ENCODE assay signal across 1 cellular context in the genomic region with DNA sequence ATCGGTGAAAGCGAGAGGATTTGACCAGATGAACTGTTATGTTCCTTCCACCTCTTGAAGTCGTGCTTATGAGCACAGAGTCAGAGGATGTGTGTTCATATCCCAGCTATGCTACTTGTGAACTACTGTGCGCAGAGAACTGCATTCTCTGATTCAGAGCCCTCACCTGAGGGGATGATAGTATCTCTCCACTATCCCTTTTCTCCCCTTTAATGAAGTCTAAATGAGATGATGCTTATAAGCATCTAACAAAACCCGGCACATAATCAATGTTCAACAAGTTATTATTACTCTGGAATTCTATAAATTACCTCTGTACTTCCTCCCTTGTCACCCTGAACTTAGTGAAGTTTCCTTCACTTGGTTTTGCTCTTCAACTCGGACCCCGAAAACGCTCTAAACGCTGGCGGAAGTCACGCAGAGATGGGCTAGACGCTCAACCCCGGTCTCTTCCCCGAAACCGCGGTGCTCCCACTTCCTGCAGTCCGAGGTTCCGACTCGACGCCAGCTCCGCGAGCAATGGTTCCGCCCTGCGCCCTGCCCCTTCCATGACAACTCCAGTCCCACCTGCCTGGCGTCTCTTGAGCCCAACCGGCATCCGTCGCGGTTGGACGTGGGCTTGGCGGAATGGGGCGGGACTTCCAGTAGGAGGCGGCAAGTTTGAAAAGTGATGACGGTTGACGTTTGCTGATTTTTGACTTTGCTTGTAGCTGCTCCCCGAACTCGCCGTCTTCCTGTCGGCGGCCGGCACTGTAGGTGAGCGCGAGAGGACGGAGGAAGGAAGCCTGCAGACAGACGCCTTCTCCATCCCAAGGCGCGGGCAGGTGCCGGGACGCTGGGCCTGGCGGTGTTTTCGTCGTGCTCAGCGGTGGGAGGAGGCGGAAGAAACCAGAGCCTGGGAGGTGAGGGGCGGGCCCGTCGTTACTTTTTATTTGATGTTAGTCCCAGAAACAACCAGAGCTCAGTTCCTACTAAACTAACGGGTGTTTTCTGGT.
TF ChIP-seq lines count a peak whose summit lies in the region.

Gene NUF2 (plus strand): TSS at position 644 of the 995 bp plus-strand sequence. CDS start 4,098 bp downstream, outside the sequence.

TF ChIP-seq in K562, 482 proteins besides CTCF, POLR2A, EP300 and RAD21 (continued from another document and continues in another):
- TF ChIP-seq CHAMP1 (IDR thresholded peaks at IDR 0.05) = peak; percentile 99
- TF ChIP-seq NCOR1 (IDR thresholded peaks at IDR 0.05) = peak; percentile 69; the same call in 1 of the 2 replicates
- TF ChIP-seq MTF1 (CRISPR knock-in tag; IDR thresholded peaks at IDR 0.05; ENCODE audit: borderline replicate concordance) = no peak
- TF ChIP-seq L3MBTL2 (IDR thresholded peaks at IDR 0.05) = peak; percentile 96
- TF ChIP-seq, protein P1, sequence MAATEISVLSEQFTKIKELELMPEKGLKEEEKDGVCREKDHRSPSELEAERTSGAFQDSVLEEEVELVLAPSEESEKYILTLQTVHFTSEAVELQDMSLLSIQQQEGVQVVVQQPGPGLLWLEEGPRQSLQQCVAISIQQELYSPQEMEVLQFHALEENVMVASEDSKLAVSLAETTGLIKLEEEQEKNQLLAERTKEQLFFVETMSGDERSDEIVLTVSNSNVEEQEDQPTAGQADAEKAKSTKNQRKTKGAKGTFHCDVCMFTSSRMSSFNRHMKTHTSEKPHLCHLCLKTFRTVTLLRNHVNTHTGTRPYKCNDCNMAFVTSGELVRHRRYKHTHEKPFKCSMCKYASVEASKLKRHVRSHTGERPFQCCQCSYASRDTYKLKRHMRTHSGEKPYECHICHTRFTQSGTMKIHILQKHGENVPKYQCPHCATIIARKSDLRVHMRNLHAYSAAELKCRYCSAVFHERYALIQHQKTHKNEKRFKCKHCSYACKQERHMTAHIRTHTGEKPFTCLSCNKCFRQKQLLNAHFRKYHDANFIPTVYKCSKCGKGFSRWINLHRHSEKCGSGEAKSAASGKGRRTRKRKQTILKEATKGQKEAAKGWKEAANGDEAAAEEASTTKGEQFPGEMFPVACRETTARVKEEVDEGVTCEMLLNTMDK (IDR thresholded peaks at IDR 0.05; ENCODE audit: borderline replicate concordance, insufficient read depth, low read depth, low read length, poor library complexity, severe bottlenecking) = no peak
- TF ChIP-seq POLR2H (tag; IDR thresholded peaks at IDR 0.05; ENCODE audit: low read depth) = peak; percentile 85
- TF ChIP-seq TAF7 (tag; IDR thresholded peaks at IDR 0.05) = peak; percentile 58
- peak; percentile 91 for TF ChIP-seq TCF7 (IDR thresholded peaks at IDR 0.05; ENCODE audit: borderline replicate concordance)
- TF ChIP-seq SRSF1 (IDR thresholded peaks at IDR 0.05; ENCODE audit: low read depth, low read length) = no peak
- TF ChIP-seq KDM1A (IDR thresholded peaks at IDR 0.05) = peak in 1 of 2 experiments; percentile 49; a peak in 2 of 4 replicates
- TF ChIP-seq, protein P2, sequence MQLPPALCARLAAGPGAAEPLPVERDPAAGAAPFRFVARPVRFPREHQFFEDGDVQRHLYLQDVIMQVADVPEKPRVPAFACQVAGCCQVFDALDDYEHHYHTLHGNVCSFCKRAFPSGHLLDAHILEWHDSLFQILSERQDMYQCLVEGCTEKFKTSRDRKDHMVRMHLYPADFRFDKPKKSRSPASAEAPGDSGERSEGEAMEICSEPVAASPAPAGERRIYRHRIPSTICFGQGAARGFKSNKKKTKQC (CRISPR knock-in tag; IDR thresholded peaks at IDR 0.05) = peak; percentile 85; the same call in 1 of the 2 replicates
- peak; percentile 80 for TF ChIP-seq ZBTB12 (CRISPR knock-in tag; IDR thresholded peaks at IDR 0.05)
- no peak for TF ChIP-seq HDAC6 (IDR thresholded peaks at IDR 0.05; ENCODE audit: low read depth, low read length)
- TF ChIP-seq ZNF282 (CRISPR knock-in tag; IDR thresholded peaks at IDR 0.05) = no peak
- TF ChIP-seq, protein P3, sequence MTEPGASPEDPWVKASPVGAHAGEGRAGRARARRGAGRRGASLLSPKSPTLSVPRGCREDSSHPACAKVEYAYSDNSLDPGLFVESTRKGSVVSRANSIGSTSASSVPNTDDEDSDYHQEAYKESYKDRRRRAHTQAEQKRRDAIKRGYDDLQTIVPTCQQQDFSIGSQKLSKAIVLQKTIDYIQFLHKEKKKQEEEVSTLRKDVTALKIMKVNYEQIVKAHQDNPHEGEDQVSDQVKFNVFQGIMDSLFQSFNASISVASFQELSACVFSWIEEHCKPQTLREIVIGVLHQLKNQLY (CRISPR knock-in tag; conservative IDR thresholded peaks at IDR 0.05) = peak; percentile 59 to 80; a peak in 2 of 4 replicates
- TF ChIP-seq ZNF766 (CRISPR knock-in tag; conservative IDR thresholded peaks at IDR 0.05) = peak; percentile 88
- no peak for TF ChIP-seq SAFB2 (IDR thresholded peaks at IDR 0.05; ENCODE audit: borderline replicate concordance, low read depth, low read length, severe bottlenecking)
- TF ChIP-seq ZNF699 (CRISPR knock-in tag; IDR thresholded peaks at IDR 0.05; ENCODE audit: insufficient replicate concordance) = no peak
- peak; percentile 96 for TF ChIP-seq ATF7 (IDR thresholded peaks at IDR 0.05)
- TF ChIP-seq FOXK1 (CRISPR knock-in tag; IDR thresholded peaks at IDR 0.05; ENCODE audit: borderline replicate concordance) = peak; percentile 91; the same call in 1 of the 2 replicates
- TF ChIP-seq TRIM28 (IDR thresholded peaks at IDR 0.05) = peak; percentile 85
- peak; percentile 62; the same call in 1 of the 2 replicates for TF ChIP-seq MAFF (IDR thresholded peaks at IDR 0.05; ENCODE audit: low read length)
- peak; percentile 83 for TF ChIP-seq EGR1 (conservative IDR thresholded peaks at IDR 0.05)
- TF ChIP-seq PYGO2 (tag; IDR thresholded peaks at IDR 0.05) = peak; percentile 63; the same call in 1 of the 2 replicates
- TF ChIP-seq TGIF2 (CRISPR knock-in tag; IDR thresholded peaks at IDR 0.05) = peak; percentile 98
- TF ChIP-seq MYBL2 (IDR thresholded peaks at IDR 0.05; ENCODE audit: low read depth) = peak; percentile 99
- TF ChIP-seq MYBL2 (CRISPR knock-in tag; IDR thresholded peaks at IDR 0.05; ENCODE audit: borderline replicate concordance) = peak; percentile 88; the same call in 1 of the 2 replicates
- peak; percentile 96 for TF ChIP-seq ATF6 (CRISPR knock-in tag; IDR thresholded peaks at IDR 0.05)
- TF ChIP-seq ZC3H4 (CRISPR knock-in tag; IDR thresholded peaks at IDR 0.05; ENCODE audit: borderline replicate concordance) = no peak
- TF ChIP-seq, protein P4, sequence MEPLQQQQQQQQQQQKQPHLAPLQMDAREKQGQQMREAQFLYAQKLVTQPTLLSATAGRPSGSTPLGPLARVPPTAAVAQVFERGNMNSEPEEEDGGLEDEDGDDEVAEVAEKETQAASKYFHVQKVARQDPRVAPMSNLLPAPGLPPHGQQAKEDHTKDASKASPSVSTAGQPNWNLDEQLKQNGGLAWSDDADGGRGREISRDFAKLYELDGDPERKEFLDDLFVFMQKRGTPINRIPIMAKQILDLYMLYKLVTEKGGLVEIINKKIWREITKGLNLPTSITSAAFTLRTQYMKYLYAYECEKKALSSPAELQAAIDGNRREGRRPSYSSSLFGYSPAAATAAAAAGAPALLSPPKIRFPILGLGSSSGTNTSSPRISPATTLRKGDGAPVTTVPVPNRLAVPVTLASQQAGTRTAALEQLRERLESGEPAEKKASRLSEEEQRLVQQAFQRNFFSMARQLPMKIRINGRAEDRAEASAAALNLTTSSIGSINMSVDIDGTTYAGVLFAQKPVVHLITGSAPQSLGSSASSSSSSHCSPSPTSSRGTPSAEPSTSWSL (CRISPR knock-in tag; IDR thresholded peaks at IDR 0.05; ENCODE audit: borderline replicate concordance) = no peak
- no peak for TF ChIP-seq THRAP3 (IDR thresholded peaks at IDR 0.05; ENCODE audit: borderline replicate concordance)
- TF ChIP-seq ZBTB7A (IDR thresholded peaks at IDR 0.05; ENCODE audit: borderline replicate concordance, control insufficient read depth, low read depth, low read length) = 0 out of 2 replicates have a peak, but pooled peaks have one; percentile 70
- peak; percentile 86 for TF ChIP-seq ELF2 (CRISPR knock-in tag; IDR thresholded peaks at IDR 0.05)
- peak; percentile 94; the same call in 1 of the 2 replicates for TF ChIP-seq ZHX1 (conservative IDR thresholded peaks at IDR 0.05; ENCODE audit: low read length)
- TF ChIP-seq ZKSCAN1 (IDR thresholded peaks at IDR 0.05; ENCODE audit: low read depth, low read length) = peak; percentile 92
- no peak for TF ChIP-seq U2AF1 (optimal IDR thresholded peaks at IDR 0.05; ENCODE audit: low read depth, low read length)
- no peak for TF ChIP-seq EZH2 (IDR thresholded peaks at IDR 0.05; ENCODE audit: borderline replicate concordance, low read depth, low read length)
- TF ChIP-seq, protein P5, sequence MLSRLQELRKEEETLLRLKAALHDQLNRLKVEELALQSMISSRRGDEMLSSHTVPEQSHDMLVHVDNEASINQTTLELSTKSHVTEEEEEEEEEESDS (CRISPR knock-in tag; IDR thresholded peaks at IDR 0.05) = no peak
- TF ChIP-seq EP400 (IDR thresholded peaks at IDR 0.05) = peak; percentile 100
